In the genomic region with DNA sequence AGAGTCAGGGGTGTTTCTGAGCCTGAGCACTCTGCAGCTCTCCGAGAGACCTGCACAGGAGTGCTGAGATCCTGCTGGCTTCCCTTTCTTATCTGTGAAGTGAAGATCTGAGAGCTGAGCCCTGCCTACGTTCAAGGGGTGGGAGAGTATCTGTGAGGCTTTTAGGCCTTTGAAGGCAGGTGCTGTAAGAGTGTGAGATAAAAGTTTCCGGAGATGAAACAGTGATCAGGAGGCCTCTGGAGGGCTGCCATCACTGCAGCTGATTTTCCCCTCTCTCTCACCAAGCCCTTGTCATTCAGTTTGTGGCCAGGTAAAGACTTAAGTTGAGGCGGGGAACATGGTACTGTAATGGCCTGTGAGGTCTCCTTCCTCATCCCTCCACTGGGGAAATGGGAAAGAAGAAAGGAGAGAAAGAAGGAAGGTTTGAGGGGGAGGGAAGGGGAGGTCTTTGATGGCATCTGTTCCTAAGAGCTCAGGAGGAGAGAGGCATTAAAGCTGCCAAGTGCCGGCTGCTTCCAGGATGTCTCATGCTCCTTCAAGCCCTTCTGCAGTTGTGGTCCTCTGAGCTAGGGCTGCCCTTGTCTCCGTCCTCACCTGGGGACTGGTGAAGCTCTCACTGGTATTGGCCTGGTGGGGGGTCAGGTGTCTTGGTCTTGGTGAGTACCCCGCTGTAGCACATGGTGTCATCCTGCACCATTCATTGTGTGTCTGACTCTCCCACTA, we compare ENCODE assay signal across 13 cellular contexts.
DNase-seq lines count a peak whose midpoint lies in the region; ATAC-seq, FAIRE-seq and TF ChIP-seq lines count a peak whose summit lies in the region.
"Had no signal": no experiment of that assay in that cellular context is flagged by ENCODE, and none has a peak within 500 bp of the region (broad histone marks: within the 10 kb centered on the region; RNA-seq: fewer than 3 reads in every experiment).

No MANE protein-coding gene starts in this region.

- RAD21 ChIA-PET in GM12878 (lab: Charles Lee; ENCODE audit: unreplicated experiment): interaction anchor here (0.6 to 3.0 kb wide), 12 partner anchors 9 to 142 kb away, joined by 3 to 13 read pairs (median 4); no protein-coding TSS in a partner anchor

- no peak for TF ChIP-seq CTCF in GM12878 (IDR thresholded peaks at IDR 0.05 in 2 of 3, conservative IDR thresholded peaks at IDR 0.05 in 1 of 3; ENCODE audit: control insufficient read depth in 2 of 3, extremely low read depth in 1 of 3, insufficient read depth in 1 of 3, low read depth in 3 of 3, low read length in 3 of 3)

- no peaks in the 10 kb centered on the region for H3K36me3 ChIP-seq in GM12878 (ENCODE audit: control insufficient read depth in 2 of 2, insufficient read depth in 2 of 2, low read length in 1 of 2)
- H3K36me3 ChIP-seq: heart right ventricle, vagina had no signal

- H3K4me2 ChIP-seq in GM12878 (ENCODE audit: control insufficient read depth, insufficient read depth): no peak overlapping the region

- in situ Hi-C loops in GM12878 (cut with MboI): no loop called here

- POLR2A ChIA-PET in activated CD8-positive, alpha-beta T cell treated with anti-CD3 and anti-CD28 coated beads, Interleukin-2, amount 10 ng/mL, durations not matched to agents 7 days and 5 days (lab: Charles Lee): interaction anchor here (0.8 to 1.7 kb wide), 7 partner anchors 17 to 141 kb away, joined by 3 to 8 read pairs (median 4); no protein-coding TSS in a partner anchor
- POLR2A ChIA-PET in GM12878 (lab: Charles Lee): interaction anchor here (0.9 to 1.1 kb wide), 4 partner anchors 9 to 28 kb away, joined by 3 to 5 read pairs (median 3); no protein-coding TSS in a partner anchor

- peak overlapping the region; percentile 29 for H2AFZ ChIP-seq in GM12878 (ENCODE audit: control insufficient read depth, low read depth, low read length)

- peak overlapping the region; percentile 44 for H3K4me3 ChIP-seq in Jurkat, Clone E6-1 (ENCODE audit: low read length)
- H3K4me3 ChIP-seq in GM12878: no peak overlapping the region
- H3K4me3 ChIP-seq: coronary artery, heart right ventricle, vagina had no signal

- no TSS peak for BruUV-seq in GM12878 (replicated peaks; lab: Mats Ljungman, UMichigan)

- peak overlapping the region; percentile 52 for H3K27ac ChIP-seq in GM12878 (ENCODE audit: control insufficient read depth, insufficient read depth)
- H3K27ac ChIP-seq: coronary artery, vagina had no signal

- H3K9me3 ChIP-seq in GM12878 (replicated peaks; ENCODE audit: control insufficient read depth, insufficient read depth, low read length): no peaks in the 10 kb centered on the region; the same call in 2 of the 3 replicates
- H3K9me3 ChIP-seq: heart right ventricle, vagina had no signal

- peak; percentile 99 for DNase-seq in Jurkat, Clone E6-1 (ENCODE audit: low read depth, low spot score)
- DNase-seq in activated CD8-positive, alpha-beta T cell treated with anti-CD3 and anti-CD28 coated beads, Interleukin-2, amount 10 ng/mL, durations not matched to agents 7 days and 5 days: peak; percentile 68
- DNase-seq in GM12878 (ENCODE audit: low read depth, low spot score) (no peak), superior temporal gyrus (ENCODE audit: extremely low spot score) (no peak)
- peak; percentile 21 to 45 for DNase-seq in stimulated activated CD8-positive, alpha-beta memory T cell treated with anti-CD3 and anti-CD28 coated beads, Interleukin-15, amount 100 ng/mL, for 4 hours (ENCODE audit: low read depth in 2 of 2)
- DNase-seq: heart right ventricle, KBM-7, NCI-H774 had no signal

- H3K79me2 ChIP-seq in GM12878 (ENCODE audit: control insufficient read depth, insufficient read depth, low read length): no peaks in the 10 kb centered on the region

- SMC1A ChIA-PET in GM12878 (lab: Charles Lee; ENCODE audit: uncharacterized antibody, unreplicated experiment): interaction anchor here (0.7 to 2.5 kb wide), 15 partner anchors 8 to 142 kb away, joined by 3 to 15 read pairs (median 5); no protein-coding TSS in a partner anchor

- WGBS in GM12878 (ENCODE audit: insufficient coverage, insufficient replicate concordance, low lambda C conversion rate, missing lambda C conversion rate): 91% methylated on average over 7 of the region's 7 CpGs

- no peaks in the 10 kb centered on the region for H3K9me3 Mint-ChIP-seq in activated CD8-positive, alpha-beta T cell treated with anti-CD3 and anti-CD28 coated beads, Interleukin-2, amount 10 ng/mL, durations not matched to agents 7 days and 5 days (ENCODE audit: insufficient read depth)

- H3K27ac Mint-ChIP-seq in activated CD8-positive, alpha-beta T cell treated with anti-CD3 and anti-CD28 coated beads, Interleukin-2, amount 10 ng/mL, durations not matched to agents 7 days and 5 days: peak overlapping the region; percentile 96

- CTCF ChIA-PET in activated CD8-positive, alpha-beta T cell treated with anti-CD3 and anti-CD28 coated beads, Interleukin-2, amount 10 ng/mL, durations not matched to agents 7 days and 5 days (lab: Charles Lee): interaction anchor here (0.6 to 2.7 kb wide), 13 partner anchors 9 to 228 kb away, joined by 3 to 20 read pairs (median 5); no protein-coding TSS in a partner anchor
- CTCF ChIA-PET in GM12878 (lab: Yijun Ruan, JAX): interaction anchor here (0.7 to 3.2 kb wide), 13 partner anchors 9 to 138 kb away, joined by 3 to 12 read pairs (median 4); no protein-coding TSS in a partner anchor

- intact Hi-C loops in GM12878 (cut with micrococcal nuclease; ENCODE audit: unreplicated experiment): no loop called here

- TF ChIP-seq EP300 in GM12878 (IDR thresholded peaks at IDR 0.05; ENCODE audit: borderline replicate concordance in 1 of 2, control insufficient read depth in 1 of 2, low read depth in 2 of 2, low read length in 2 of 2): no peak

- H3K4me1 Mint-ChIP-seq in activated CD8-positive, alpha-beta T cell treated with anti-CD3 and anti-CD28 coated beads, Interleukin-2, amount 10 ng/mL, durations not matched to agents 7 days and 5 days (ENCODE audit: low read depth): peaks cover 37% of the 10 kb centered on the region

- peak; percentile 22; the same call in 1 of the 2 replicates for TF ChIP-seq RAD21 in GM12878 (IDR thresholded peaks at IDR 0.05; ENCODE audit: insufficient read depth, low read depth, low read length)

- peaks cover 18% of the 10 kb centered on the region for H3K4me1 ChIP-seq in GM12878 (ENCODE audit: control insufficient read depth, insufficient read depth, low read length)
- H3K4me1 ChIP-seq: vagina had no signal

- H3K9ac ChIP-seq in GM12878 (ENCODE audit: control insufficient read depth, insufficient read depth, low read length): peak overlapping the region; percentile 17; the same call in 1 of the 2 replicates

- H4K20me1 ChIP-seq in GM12878 (ENCODE audit: control insufficient read depth, insufficient read depth): no peaks in the 10 kb centered on the region

- H3K27me3 ChIP-seq in GM12878 (replicated peaks in 1 of 2; ENCODE audit: control insufficient read depth in 2 of 2, insufficient read depth in 2 of 2, low read length in 1 of 2): no peaks in the 10 kb centered on the region
- H3K27me3 ChIP-seq: vagina had no signal

- H3K27me3 Mint-ChIP-seq in activated CD8-positive, alpha-beta T cell treated with anti-CD3 and anti-CD28 coated beads, Interleukin-2, amount 10 ng/mL, durations not matched to agents 7 days and 5 days (ENCODE audit: low read depth): no peaks in the 10 kb centered on the region

- FAIRE-seq in GM12878 (lab: Jason Lieb, UNC): no peak

- no peak for TF ChIP-seq POLR2A in GM12878 (IDR thresholded peaks at IDR 0.05; ENCODE audit: low read depth, low read length)

- H3K4me3 Mint-ChIP-seq in activated CD8-positive, alpha-beta T cell treated with anti-CD3 and anti-CD28 coated beads, Interleukin-2, amount 10 ng/mL, durations not matched to agents 7 days and 5 days: peak overlapping the region; percentile 54

- peak; percentile 85 for ATAC-seq in activated CD8-positive, alpha-beta T cell treated with anti-CD3 and anti-CD28 coated beads, Interleukin-2, amount 10 ng/mL, durations not matched to agents 7 days and 5 days
- ATAC-seq in GM12878 (peak; percentile 51), GM19463 (IDR thresholded peaks at IDR 0.05; ENCODE audit: unreplicated experiment) (no peak), GM18517 (IDR thresholded peaks at IDR 0.05; ENCODE audit: unreplicated experiment) (no peak), GM19351 (IDR thresholded peaks at IDR 0.05; ENCODE audit: unreplicated experiment) (no peak)

- peaks cover 6% of the 10 kb centered on the region for H3K36me3 Mint-ChIP-seq in activated CD8-positive, alpha-beta T cell treated with anti-CD3 and anti-CD28 coated beads, Interleukin-2, amount 10 ng/mL, durations not matched to agents 7 days and 5 days (ENCODE audit: low read depth)

TF ChIP-seq in GM12878, 131 proteins besides CTCF, POLR2A, EP300 and RAD21:
- peak; percentile 30; the same call in 1 of the 2 replicates for TF ChIP-seq RUNX3 (IDR thresholded peaks at IDR 0.05; ENCODE audit: low read length)
- TF ChIP-seq ETV6 (conservative IDR thresholded peaks at IDR 0.05 in 1 of 2, IDR thresholded peaks at IDR 0.05 in 1 of 2; ENCODE audit: borderline replicate concordance in 1 of 2, low read depth in 1 of 2): no peak
- peak; percentile 47; the same call in 1 of the 2 replicates for TF ChIP-seq CREM (IDR thresholded peaks at IDR 0.05; ENCODE audit: low read depth)
- 0 out of 2 replicates have a peak, but pooled peaks have one; percentile 37 for TF ChIP-seq SMAD5 (IDR thresholded peaks at IDR 0.05; ENCODE audit: low read depth)
- 0 out of 2 replicates have a peak, but pooled peaks have one; percentile 48 for TF ChIP-seq TCF7 (IDR thresholded peaks at IDR 0.05; ENCODE audit: borderline replicate concordance)
- TF ChIP-seq YY1 (IDR thresholded peaks at IDR 0.05; ENCODE audit: low read depth, low read length): 0 out of 2 replicates have a peak, but pooled peaks have one; percentile 33

Comparison
In these comparisons a context has a peak if more than half of its experiments do, and no peak if none do; other contexts are left out.
1. DNase-seq: peak in Jurkat, Clone E6-1 (single experiment), activated CD8-positive, alpha-beta T cell treated with anti-CD3 and anti-CD28 coated beads, Interleukin-2, amount 10 ng/mL, durations not matched to agents 7 days and 5 days (single experiment) and stimulated activated CD8-positive, alpha-beta memory T cell treated with anti-CD3 and anti-CD28 coated beads, Interleukin-15, amount 100 ng/mL, for 4 hours (2 of 2); none in GM12878 (single experiment) and superior temporal gyrus (single experiment).
2. ATAC-seq: peak in activated CD8-positive, alpha-beta T cell treated with anti-CD3 and anti-CD28 coated beads, Interleukin-2, amount 10 ng/mL, durations not matched to agents 7 days and 5 days (single experiment) and GM12878 (single experiment); none in GM19463 (single experiment), GM18517 (single experiment) and GM19351 (single experiment).